Comparison of ENCODE assay signal across 8 cellular contexts in genomic region chr6:88964509-88964908, GRCh38. TPM values are rescaled to one million over a fixed set of nuclear protein-coding genes. Genes with fewer than 3 reads are reported as not detected.
A peak's percentile ranks its signal among the peaks of the same experiment; 100 is the strongest.
DNase-seq lines count a peak whose midpoint lies in the region; ATAC-seq and TF ChIP-seq lines count a peak whose summit lies in the region.

No MANE protein-coding gene starts in this region.

- H3K36me3 Mint-ChIP-seq in naive B cell = peaks cover 5 to 14% of the 10 kb centered on the region in 2 donors

- no peak for DNase-seq in AG10803 (ENCODE audit: low read depth)
- no peak for DNase-seq in breast epithelium (ENCODE audit: low spot score in 2 of 2)
- no peak for DNase-seq in naive B cell
- DNase-seq in NCI-H2029 (lab: John Stamatoyannopoulos, UW) = no peak
- no peak for DNase-seq in RWPE1 (ENCODE audit: low spot score)

- H3K36me3 ChIP-seq in KOPT-K1 (ENCODE audit: insufficient read depth, low read length) (peaks cover 9% of the 10 kb centered on the region; the same call in 1 of the 2 replicates), breast epithelium (no peaks in the 10 kb centered on the region)

- no peak for TF ChIP-seq CTCF in AG10803 (conservative IDR thresholded peaks at IDR 0.05; ENCODE audit: low read length)
- no peak for TF ChIP-seq CTCF in breast epithelium (IDR thresholded peaks at IDR 0.05)
- TF ChIP-seq CTCF in RWPE1 (conservative IDR thresholded peaks at IDR 0.05; ENCODE audit: low read depth) = no peak

- H3K9me3 Mint-ChIP-seq in naive B cell = peaks cover 6 to 38% (median 23%) of the 10 kb centered on the region in 7 donors

- H3K4me1 Mint-ChIP-seq in naive B cell = peaks cover 32 to 50% (median 39%) of the 10 kb centered on the region in 3 donors

- peak overlapping the region; percentile 81 for H3K4me3 ChIP-seq in AG10803 (ENCODE audit: low read length)
- H3K4me3 ChIP-seq in breast epithelium = peak overlapping the region in 2 of 3 donors; percentile 87 to 98

- CTCF ChIA-PET in RWPE1 (lab: Yijun Ruan, JAX) = no interaction called here

- no peak for ATAC-seq in naive B cell (ENCODE audit: low read depth in 2 of 2)
- ATAC-seq in GM19035 (IDR thresholded peaks at IDR 0.05; ENCODE audit: unreplicated experiment) = no peak
- no peak for ATAC-seq in HG02981 (IDR thresholded peaks at IDR 0.05; ENCODE audit: unreplicated experiment)

- H3K27me3 Mint-ChIP-seq in naive B cell = peaks cover 0 to 5% (median 0%) of the 10 kb centered on the region in 3 donors

- intact Hi-C loops in breast epithelium (cut with DNase I; ENCODE audit: low total_unique reads) = no loop called here

- TF ChIP-seq POLR2A in breast epithelium (IDR thresholded peaks at IDR 0.05) = no peak

- H3K4me1 ChIP-seq in breast epithelium = peaks cover 0 to 6% of the 10 kb centered on the region in 2 donors

- H3K4me3 Mint-ChIP-seq in naive B cell = peak overlapping the region; percentile 22 to 100 (median 97)

- POLR2A ChIA-PET in RWPE1 (lab: Yijun Ruan, JAX; ENCODE audit: low non-redundant PET) = no interaction called here

- no peak overlapping the region for H3K27ac Mint-ChIP-seq in naive B cell

- no peaks in the 10 kb centered on the region for H3K27me3 ChIP-seq in breast epithelium

- H3K27ac ChIP-seq in KOPT-K1 (ENCODE audit: low read depth, low read length, poor library complexity, severe bottlenecking) (peak overlapping the region; percentile 82), breast epithelium (peak overlapping the region in 1 of 2 donors; percentile 83), RWPE1 (no peak overlapping the region; the same call in 1 of the 2 replicates)

- H3K9me3 ChIP-seq in KOPT-K1 (ENCODE audit: insufficient read depth, low read length, poor library complexity, severe bottlenecking) (peaks cover 10% of the 10 kb centered on the region), breast epithelium (peaks cover 2 to 15% of the 10 kb centered on the region in 2 donors)

RNA-seq across cellular contexts. Expression of gene RNGTT, which starts 1.1 kb away (rescaled TPM):
- 10 to 100 TPM in 2 of 3 donors, 1 to 10 TPM in 1; 9.1 to 30.3 (median 22.6) TPM for total RNA-seq in breast epithelium
- polyA plus RNA-seq in naive B cell (ENCODE audit: low read depth in 6 of 6) = 10 to 100 TPM; 17.9 to 59.8 (median 40.0) TPM
